ENCODE assay signal across 9 cellular contexts in genomic region chr20:50730765-50731054, GRCh38. TPM values are rescaled to one million over a fixed set of nuclear protein-coding genes. Genes with fewer than 3 reads are reported as not detected.
DNase-seq lines count a peak whose midpoint lies in the region; ATAC-seq and TF ChIP-seq lines count a peak whose summit lies in the region.
"Had no signal": no experiment of that assay in that cellular context is flagged by ENCODE, and none has a peak within 500 bp of the region (broad histone marks: within the 10 kb centered on the region; RNA-seq: fewer than 3 reads in every experiment).

No MANE protein-coding gene starts in this region.

- DNase-seq in BE2C (no peak), mammary epithelial cell (no peak), mesenteric fat pad (ENCODE audit: low spot score) (no peak), omental fat pad (ENCODE audit: low spot score) (no peak), NCI-H82 treated with DMSO at 0.1 percent for 48 hours (lab: John Stamatoyannopoulos, UW; ENCODE audit: unreplicated experiment) (no peak)

- peak overlapping the region; percentile 77 for H2AFZ ChIP-seq in mammary epithelial cell (ENCODE audit: low read depth, low read length)

- CTCF ChIA-PET in mammary epithelial cell (lab: Charles Lee; ENCODE audit: low non-redundant PET): no interaction called here

- no TSS peak for BruUV-seq in mammary epithelial cell (replicated peaks; lab: Mats Ljungman, UMichigan)

- H3K9ac ChIP-seq in HUES6 (ENCODE audit: low read length): peak overlapping the region; percentile 82
- H3K9ac ChIP-seq in mammary epithelial cell (ENCODE audit: insufficient read depth, low read length): peak overlapping the region; percentile 56

- in situ Hi-C loops in mammary epithelial cell (cut with MboI; ENCODE audit: low sequenced_read_pairs in 2 of 2): loop anchor here in 1 of 2 donors (25.0 kb wide), 1 partner anchor 543 kb away; the partner anchor contains the start of gene CEBPB

- H3K27ac ChIP-seq in HUES6 (ENCODE audit: low read depth, low read length) (peak overlapping the region; percentile 84), mammary epithelial cell (ENCODE audit: insufficient read depth, low read depth, low read length) (peak overlapping the region; percentile 88), muscle layer of duodenum (ENCODE audit: low read length) (peak overlapping the region; percentile 71)

- no peaks in the 10 kb centered on the region; the same call in 1 of the 2 replicates for H3K4me1 ChIP-seq in BE2C
- peaks cover 26% of the 10 kb centered on the region for H3K4me1 ChIP-seq in HUES6 (ENCODE audit: control insufficient read depth, insufficient read depth, low read length)
- H3K4me1 ChIP-seq in mammary epithelial cell (ENCODE audit: insufficient read depth, low read length): peaks cover 53% of the 10 kb centered on the region
- peaks cover 0 to 11% of the 10 kb centered on the region in 2 donors for H3K4me1 ChIP-seq in muscle layer of duodenum (ENCODE audit: control insufficient read depth in 1 of 2, insufficient read depth in 2 of 2, low read length in 2 of 2)

- ATAC-seq in GM21723 (IDR thresholded peaks at IDR 0.05; ENCODE audit: unreplicated experiment) (no peak), omental fat pad (ENCODE audit: low FRiP score) (no peak)

- dilution Hi-C loops in mammary epithelial cell (cut with HindIII; ENCODE audit: low sequenced_read_pairs): loop anchor here (5.0 kb wide), 1 partner anchor 218 kb away; the partner anchor contains the start of gene PTPN1

- 4% methylated on average over 15 of the region's 35 CpGs for WGBS in mammary epithelial cell (ENCODE audit: low coverage, missing lambda C conversion rate)

- no peaks in the 10 kb centered on the region for H3K36me3 ChIP-seq in BE2C
- peaks cover 3% of the 10 kb centered on the region; the same call in 1 of the 2 replicates for H3K36me3 ChIP-seq in HUES6 (ENCODE audit: control insufficient read depth, insufficient read depth, low read length)
- no peaks in the 10 kb centered on the region for H3K36me3 ChIP-seq in mammary epithelial cell (ENCODE audit: insufficient read depth, low read length)
- no peaks in the 10 kb centered on the region for H3K36me3 ChIP-seq in muscle layer of duodenum (ENCODE audit: control insufficient read depth in 1 of 2, insufficient read depth in 2 of 2, low read length in 2 of 2)

- H3K9me3 ChIP-seq in BE2C (no peaks in the 10 kb centered on the region), HUES6 (ENCODE audit: control insufficient read depth, insufficient read depth, low read depth, low read length) (no peaks in the 10 kb centered on the region), mammary epithelial cell (replicated peaks; ENCODE audit: insufficient read depth, low read length) (no peaks in the 10 kb centered on the region), muscle layer of duodenum (ENCODE audit: control insufficient read depth in 1 of 2, low read length in 2 of 2) (no peaks in the 10 kb centered on the region)

- intact Hi-C loops in mammary epithelial cell (cut with micrococcal nuclease): no loop called here

- H3K27me3 ChIP-seq in BE2C (no peaks in the 10 kb centered on the region), HUES6 (ENCODE audit: control insufficient read depth, insufficient read depth, low read length) (no peaks in the 10 kb centered on the region), mammary epithelial cell (ENCODE audit: insufficient read depth, low read length) (no peaks in the 10 kb centered on the region), muscle layer of duodenum (ENCODE audit: low read depth, low read length) (no peaks in the 10 kb centered on the region)

- peak overlapping the region; percentile 96 for H3K4me2 ChIP-seq in mammary epithelial cell (ENCODE audit: insufficient read depth, low read depth, low read length)

- no peak for TF ChIP-seq CTCF in BE2C (IDR thresholded peaks at IDR 0.05; ENCODE audit: low read depth, low read length)
- no peak for TF ChIP-seq CTCF in mammary epithelial cell (conservative IDR thresholded peaks at IDR 0.05 in 1 of 2, IDR thresholded peaks at IDR 0.05 in 1 of 2; ENCODE audit: extremely low read depth in 1 of 2, insufficient read depth in 1 of 2, low read depth in 1 of 2, low read length in 2 of 2)
- no peak for TF ChIP-seq CTCF in omental fat pad (IDR thresholded peaks at IDR 0.05)

- peak overlapping the region; percentile 78 for H3K4me3 ChIP-seq in BE2C (ENCODE audit: low read depth, low read length)
- H3K4me3 ChIP-seq in HUES6 (ENCODE audit: low read depth, low read length): peak overlapping the region; percentile 94
- H3K4me3 ChIP-seq in mammary epithelial cell (replicated peaks in 1 of 3; ENCODE audit: insufficient read depth in 1 of 3, low read depth in 2 of 3, low read length in 3 of 3): peak overlapping the region; percentile 43 to 60 (median 57)
- H3K4me3 ChIP-seq in muscle layer of duodenum (ENCODE audit: low read depth in 1 of 2, low read length in 2 of 2): peak overlapping the region; percentile 67 to 91

- peaks cover 44% of the 10 kb centered on the region for H3K79me2 ChIP-seq in mammary epithelial cell (ENCODE audit: insufficient read depth, low read length)

- no peaks in the 10 kb centered on the region for H4K20me1 ChIP-seq in mammary epithelial cell (ENCODE audit: insufficient read depth, low read length)

RNA-seq across cellular contexts. Expression of gene PARD6B, which starts 0.7 kb away (rescaled TPM):
- 1.4 TPM for polyA plus RNA-seq in BE2C (2012; ENCODE audit: insufficient read depth, insufficient read length, low read depth)
- total RNA-seq in mammary epithelial cell (1 to 10 TPM; 5.6 to 7.7 TPM), mesenteric fat pad (2.0 TPM), omental fat pad (10 to 100 TPM in 1 of 4 donors, 1 to 10 TPM in 3; 1.1 to 20.5 (median 5.9) TPM)
- 1.5 TPM for polyA plus RNA-seq in mammary epithelial cell
- 4.8 TPM for polyA minus RNA-seq in mammary epithelial cell

RNA-seq across cellular contexts. Expression of gene RIPOR3, which starts 39.4 kb away (rescaled TPM):
- 1.7 TPM for polyA plus RNA-seq in BE2C (2012; ENCODE audit: insufficient read depth, insufficient read length, low read depth)
- total RNA-seq in mammary epithelial cell: under 1 TPM in 1 of 2 donors, not detected in 1; under 0.01 TPM
- not detected for polyA plus RNA-seq in mammary epithelial cell
- not detected for polyA minus RNA-seq in mammary epithelial cell
- total RNA-seq in mesenteric fat pad: 19.7 TPM
- total RNA-seq in omental fat pad: 10 to 100 TPM in 3 of 4 donors, 1 to 10 TPM in 1; 7.8 to 81.8 (median 16.6) TPM
- total RNA-seq: dermis microvascular lymphatic vessel endothelial cell had no signal

Comparison
In these comparisons a context has a peak if more than half of its experiments do, and no peak if none do; other contexts are left out.
1. RNA of gene RIPOR3, which starts 39.4 kb away (total RNA-seq): 19.7 TPM in mesenteric fat pad (single experiment) and 7.8 to 81.8 TPM in omental fat pad; under 0.01 TPM in mammary epithelial cell; every median in the first group is over 4 times any median in the second.
2. Peak in every context shown above with its lines, with median percentiles within 50 percentile points of each other: H3K4me3 ChIP-seq and H3K27ac ChIP-seq.